Comparison of ENCODE assay signal across 1 cellular context in the genomic region with DNA sequence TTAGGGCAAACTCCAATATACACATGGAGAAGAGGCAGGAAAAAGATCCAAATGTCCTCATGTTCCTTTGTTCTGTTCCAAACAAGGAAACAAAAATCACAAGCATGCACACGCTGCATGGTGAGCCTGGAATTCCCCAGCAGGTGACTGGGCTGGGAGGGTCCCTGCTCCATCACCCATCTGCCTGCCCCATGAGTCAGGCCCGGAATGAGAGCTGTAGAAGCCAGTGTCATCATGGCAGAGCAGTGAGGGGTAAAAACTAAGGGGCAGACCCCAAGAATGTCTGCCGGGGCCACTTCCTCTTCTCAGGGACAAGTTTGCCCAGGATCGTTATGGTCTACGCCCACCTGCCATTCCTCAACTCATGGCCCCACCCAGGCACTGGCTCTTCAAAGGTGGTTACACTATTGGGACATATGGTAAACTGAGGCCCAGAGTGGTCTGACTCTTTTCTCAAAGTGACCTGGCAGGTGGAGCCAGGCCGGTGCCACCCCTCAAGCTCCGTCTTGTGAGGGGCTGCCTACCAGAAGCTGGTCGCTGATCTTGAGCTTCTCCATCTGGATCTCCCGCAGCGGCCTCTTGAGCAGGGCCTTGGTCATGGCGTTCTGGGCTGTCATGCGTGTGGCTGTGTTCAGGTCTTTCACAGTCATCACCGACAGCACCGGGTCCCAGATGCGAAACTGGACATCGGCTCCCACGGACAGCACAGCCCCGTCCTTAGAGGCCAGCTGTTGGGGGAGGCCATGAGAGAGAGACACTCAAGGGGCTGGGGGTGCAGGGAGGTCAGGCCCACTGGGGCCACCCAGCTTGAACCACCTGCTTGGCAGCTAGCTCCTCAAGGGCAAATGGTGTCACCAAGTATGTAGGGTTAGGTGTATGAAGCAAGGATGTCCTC.
TF ChIP-seq lines count a peak whose summit lies in the region.

No MANE protein-coding gene starts in this region.

TF ChIP-seq in K562, 482 proteins besides CTCF, POLR2A, EP300 and RAD21 (continued from another document):
- TF ChIP-seq, protein P1, sequence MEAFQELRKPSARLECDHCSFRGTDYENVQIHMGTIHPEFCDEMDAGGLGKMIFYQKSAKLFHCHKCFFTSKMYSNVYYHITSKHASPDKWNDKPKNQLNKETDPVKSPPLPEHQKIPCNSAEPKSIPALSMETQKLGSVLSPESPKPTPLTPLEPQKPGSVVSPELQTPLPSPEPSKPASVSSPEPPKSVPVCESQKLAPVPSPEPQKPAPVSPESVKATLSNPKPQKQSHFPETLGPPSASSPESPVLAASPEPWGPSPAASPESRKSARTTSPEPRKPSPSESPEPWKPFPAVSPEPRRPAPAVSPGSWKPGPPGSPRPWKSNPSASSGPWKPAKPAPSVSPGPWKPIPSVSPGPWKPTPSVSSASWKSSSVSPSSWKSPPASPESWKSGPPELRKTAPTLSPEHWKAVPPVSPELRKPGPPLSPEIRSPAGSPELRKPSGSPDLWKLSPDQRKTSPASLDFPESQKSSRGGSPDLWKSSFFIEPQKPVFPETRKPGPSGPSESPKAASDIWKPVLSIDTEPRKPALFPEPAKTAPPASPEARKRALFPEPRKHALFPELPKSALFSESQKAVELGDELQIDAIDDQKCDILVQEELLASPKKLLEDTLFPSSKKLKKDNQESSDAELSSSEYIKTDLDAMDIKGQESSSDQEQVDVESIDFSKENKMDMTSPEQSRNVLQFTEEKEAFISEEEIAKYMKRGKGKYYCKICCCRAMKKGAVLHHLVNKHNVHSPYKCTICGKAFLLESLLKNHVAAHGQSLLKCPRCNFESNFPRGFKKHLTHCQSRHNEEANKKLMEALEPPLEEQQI (IDR thresholded peaks at IDR 0.05), result no peak
- no peak for TF ChIP-seq ZBED1 (IDR thresholded peaks at IDR 0.05)
- TF ChIP-seq SPI1 (IDR thresholded peaks at IDR 0.05; ENCODE audit: borderline replicate concordance, low read depth, low read length), result peak; percentile 59; the same call in 1 of the 2 replicates
